8 cellular contexts compared by ENCODE assay signal in genomic region chr20:41318271-41318649, GRCh38.
A peak's percentile ranks its signal among the peaks of the same experiment; 100 is the strongest.
DNase-seq lines count a peak whose midpoint lies in the region; ATAC-seq and TF ChIP-seq lines count a peak whose summit lies in the region.

No MANE protein-coding gene starts in this region.

- H3K27ac ChIP-seq in parathyroid adenoma = peak overlapping the region; percentile 63

- H3K4me2 ChIP-seq in parathyroid adenoma (ENCODE audit: low read length) = peak overlapping the region; percentile 57

- H3K4me1 ChIP-seq in ES-I3 (ENCODE audit: insufficient read depth, low read length) = peaks cover 7% of the 10 kb centered on the region
- H3K4me1 ChIP-seq in NT2/D1 (ENCODE audit: insufficient read depth, insufficient read length) = peaks cover 3% of the 10 kb centered on the region
- peaks cover 12% of the 10 kb centered on the region for H3K4me1 ChIP-seq in parathyroid adenoma

- H3K27me3 ChIP-seq in NT2/D1 (ENCODE audit: insufficient read depth, insufficient read length) (no peaks in the 10 kb centered on the region), parathyroid adenoma (ENCODE audit: control insufficient read depth, insufficient read depth, low read length) (no peaks in the 10 kb centered on the region)

- H2AFZ ChIP-seq in parathyroid adenoma = peak overlapping the region; percentile 95

- no peaks in the 10 kb centered on the region for H3K79me2 ChIP-seq in parathyroid adenoma

- DNase-seq in NT2/D1 (ENCODE audit: low read depth, low spot score) = no peak
- DNase-seq in epithelial cell of esophagus (ENCODE audit: low read depth) = peak; percentile 29
- no peak for DNase-seq in NCI-H774 (lab: John Stamatoyannopoulos, UW)

- TF ChIP-seq CTCF in epithelial cell of esophagus (IDR thresholded peaks at IDR 0.05; ENCODE audit: insufficient read depth, low read depth, low read length, missing control alignments) (no peak), parathyroid adenoma (IDR thresholded peaks at IDR 0.05) (no peak)

- H3K36me3 ChIP-seq in ES-I3 (ENCODE audit: insufficient read depth, low read length) (no peaks in the 10 kb centered on the region), NT2/D1 (ENCODE audit: insufficient read depth, insufficient read length, low read length) (no peaks in the 10 kb centered on the region), parathyroid adenoma (ENCODE audit: control insufficient read depth, insufficient read depth, low read length) (no peaks in the 10 kb centered on the region)

- H3K4me3 ChIP-seq in NT2/D1 (ENCODE audit: insufficient read length, low read depth) = peak overlapping the region; percentile 25
- peak overlapping the region; percentile 66 for H3K4me3 ChIP-seq in epithelial cell of esophagus (ENCODE audit: low read length)
- peak overlapping the region; percentile 45 for H3K4me3 ChIP-seq in parathyroid adenoma (ENCODE audit: low read depth, low read length)

- H3K9ac ChIP-seq in ES-I3 (ENCODE audit: low read depth, low read length) (peak overlapping the region; percentile 60), NT2/D1 (ENCODE audit: insufficient read length, low read depth) (no peak overlapping the region), parathyroid adenoma (no peak overlapping the region)

- ATAC-seq in GM18502 (IDR thresholded peaks at IDR 0.05; ENCODE audit: poor library complexity, unreplicated experiment) = no peak
- ATAC-seq in HG02571 (IDR thresholded peaks at IDR 0.05; ENCODE audit: unreplicated experiment) = no peak
- no peak for ATAC-seq in HG02973 (IDR thresholded peaks at IDR 0.05; ENCODE audit: unreplicated experiment)

- H3K9me3 ChIP-seq in ES-I3 (ENCODE audit: control insufficient read depth, insufficient read depth, low read length) (no peaks in the 10 kb centered on the region), NT2/D1 (ENCODE audit: insufficient read depth, low read length) (no peaks in the 10 kb centered on the region), parathyroid adenoma (ENCODE audit: control insufficient read depth, low read length) (no peaks in the 10 kb centered on the region)
